ENCODE assay signal across 12 cellular contexts in genomic region chr21:45322231-45322959, GRCh38. TPM values are rescaled to one million over a fixed set of nuclear protein-coding genes. Genes with fewer than 3 reads are reported as not detected.
DNase-seq lines count a peak whose midpoint lies in the region; ATAC-seq lines count a peak whose summit lies in the region.
"Had no signal": no experiment of that assay in that cellular context is flagged by ENCODE, and none has a peak within 500 bp of the region (broad histone marks: within the 10 kb centered on the region; RNA-seq: fewer than 3 reads in every experiment).

No MANE protein-coding gene starts in this region.

- H3K4me3 ChIP-seq in aorta (ENCODE audit: low read length in 2 of 2) = no peak overlapping the region

- 68 to 74% methylated on average over 24 of the region's 24 CpGs for WGBS in aorta, 2 donors

- ATAC-seq in activated T-helper 17 cell treated with anti-CD3 and anti-CD28 coated beads, Interleukin-2, amount 50 U/mL, for 72 hours (replicated peaks) = peak; percentile 17
- ATAC-seq in memory B cell (ENCODE audit: low read depth) = peak; percentile 29
- ATAC-seq in aorta (ENCODE audit: low FRiP score) = no peak
- ATAC-seq in GM19035 (IDR thresholded peaks at IDR 0.05; ENCODE audit: unreplicated experiment) = no peak

- no peaks in the 10 kb centered on the region for H3K36me3 ChIP-seq in aorta (ENCODE audit: control insufficient read depth in 1 of 2, insufficient read depth in 2 of 2, low read length in 1 of 2)

- H3K27ac ChIP-seq in aorta (ENCODE audit: low read depth in 1 of 2, low read length in 2 of 2) = peak overlapping the region; percentile 82 to 84

- H3K27ac Mint-ChIP-seq in activated T-helper 17 cell treated with anti-CD3 and anti-CD28 coated beads, Interleukin-2, amount 50 U/mL, for 72 hours = peak overlapping the region; percentile 17
- H3K27ac Mint-ChIP-seq in memory B cell = no peak overlapping the region

- H3K9me3 ChIP-seq in aorta (ENCODE audit: control insufficient read depth, low read length) = no peaks in the 10 kb centered on the region

- H3K9me3 Mint-ChIP-seq in activated T-helper 17 cell treated with anti-CD3 and anti-CD28 coated beads, Interleukin-2, amount 50 U/mL, for 72 hours = no peaks in the 10 kb centered on the region
- H3K9me3 Mint-ChIP-seq in memory B cell = no peaks in the 10 kb centered on the region
- H3K9me3 Mint-ChIP-seq: neural crest cell had no signal

- H3K27me3 ChIP-seq in aorta (ENCODE audit: control insufficient read depth in 1 of 2, insufficient read depth in 2 of 2, low read length in 1 of 2) = no peaks in the 10 kb centered on the region

- H3K4me3 Mint-ChIP-seq in activated T-helper 17 cell treated with anti-CD3 and anti-CD28 coated beads, Interleukin-2, amount 50 U/mL, for 72 hours = peak overlapping the region; percentile 42
- peak overlapping the region; percentile 22 for H3K4me3 Mint-ChIP-seq in memory B cell
- H3K4me3 Mint-ChIP-seq: neural crest cell had no signal

- DNase-seq in stimulated activated naive CD4-positive, alpha-beta T cell (lab: John Stamatoyannopoulos, UW) = peak; percentile 7 to 69 (median 46)
- no peak for DNase-seq in stimulated activated naive CD4-positive, alpha-beta T cell treated with Interleukin-2 at 50 U/mL for 16 hours (lab: John Stamatoyannopoulos, UW)
- no peak for DNase-seq in memory B cell (ENCODE audit: low spot score in 2 of 2)
- peak; percentile 38 to 46 for DNase-seq in aorta
- no peak for DNase-seq in HK-2 (ENCODE audit: unreplicated experiment)
- no peak for DNase-seq in dedifferentiated amniotic fluid mesenchymal stem cell (ENCODE audit: extremely low spot score)
- DNase-seq: effector CD4-positive, alpha-beta T cell; NCI-H1092; SHP77 treated with DMSO at 0.1 percent for 48 hours had no signal

- no peaks in the 10 kb centered on the region for H3K36me3 Mint-ChIP-seq in activated T-helper 17 cell treated with anti-CD3 and anti-CD28 coated beads, Interleukin-2, amount 50 U/mL, for 72 hours (ENCODE audit: low read depth)
- no peaks in the 10 kb centered on the region for H3K36me3 Mint-ChIP-seq in memory B cell

- H3K4me1 ChIP-seq in aorta (ENCODE audit: control insufficient read depth in 1 of 2, insufficient read depth in 2 of 2, low read length in 2 of 2) = no peaks in the 10 kb centered on the region

- intact Hi-C loops in aorta (cut with DNase I) = loop anchor here in 1 of 2 donors (5.0 kb wide), 1 partner anchor 85 kb away; the partner anchor contains the start of gene COL18A1

- peaks cover 5% of the 10 kb centered on the region for H3K4me1 Mint-ChIP-seq in activated T-helper 17 cell treated with anti-CD3 and anti-CD28 coated beads, Interleukin-2, amount 50 U/mL, for 72 hours
- H3K4me1 Mint-ChIP-seq in memory B cell = peaks cover 13% of the 10 kb centered on the region

- H3K27me3 Mint-ChIP-seq in activated T-helper 17 cell treated with anti-CD3 and anti-CD28 coated beads, Interleukin-2, amount 50 U/mL, for 72 hours = peaks cover 5% of the 10 kb centered on the region
- H3K27me3 Mint-ChIP-seq in memory B cell = peaks cover 25% of the 10 kb centered on the region

RNA-seq across cellular contexts. Expression of gene POFUT2, which starts 34.7 kb away (rescaled TPM):
- 10 to 100 TPM; 12.0 to 22.8 TPM for total RNA-seq in activated T-helper 17 cell treated with anti-CD3 and anti-CD28 coated beads, Interleukin-2, amount 50 U/mL, for 72 hours
- total RNA-seq in aorta = 10 to 100 TPM; 35.8 to 52.2 TPM
- 10 to 100 TPM; 12.6 to 49.1 TPM for polyA plus RNA-seq in aorta

Comparison
In these comparisons a context has a peak if more than half of its experiments do, and no peak if none do; other contexts are left out.
1. DNase-seq: peak in stimulated activated naive CD4-positive, alpha-beta T cell (6 of 6) and aorta (2 of 2); none in stimulated activated naive CD4-positive, alpha-beta T cell treated with Interleukin-2 at 50 U/mL for 16 hours (single experiment), memory B cell (0 of 2), HK-2 (single experiment) and dedifferentiated amniotic fluid mesenchymal stem cell (single experiment).
2. ATAC-seq: peak in activated T-helper 17 cell treated with anti-CD3 and anti-CD28 coated beads, Interleukin-2, amount 50 U/mL, for 72 hours (single experiment) and memory B cell (single experiment); none in aorta (single experiment) and GM19035 (single experiment).